17 cellular contexts compared by ENCODE assay signal in genomic region chr3:57570878-57571277, GRCh38. TPM values are rescaled to one million over a fixed set of nuclear protein-coding genes. Genes with fewer than 3 reads are reported as not detected.
"Had no signal": no experiment of that assay in that cellular context is flagged by ENCODE, and none has a peak within 500 bp of the region (broad histone marks: within the 10 kb centered on the region; RNA-seq: fewer than 3 reads in every experiment).

No MANE protein-coding gene starts in this region.

- ATAC-seq: gastroesophageal sphincter; mucosa of descending colon; sciatic nerve; stimulated activated naive B cell treated with anti-CD40 and anti-IgM and Interleukin-4, amounts not matched to agents 10 μg/mL and 1 μg/mL and 100 μg/mL, for 72 hours had no signal

- H3K9me3 ChIP-seq: esophagus squamous epithelium, gastroesophageal sphincter, mucosa of descending colon, prostate gland had no signal

- H3K27me3 ChIP-seq: esophagus squamous epithelium, gastroesophageal sphincter had no signal

- H3K4me3 Mint-ChIP-seq: dendritic cell treated with granulocyte-macrophage colony-stimulating factor and Interleukin-4, amounts not matched to agents 40 ng/mL and 50 ng/mL, for 4 days; nephron; stimulated activated naive B cell treated with anti-CD40 and anti-IgM and Interleukin-4, amounts not matched to agents 10 μg/mL and 1 μg/mL and 100 μg/mL, for 72 hours had no signal

- H3K4me1 Mint-ChIP-seq: nephron had no signal

- H2AFZ ChIP-seq: parathyroid adenoma had no signal

- H3K4me3 ChIP-seq: esophagus squamous epithelium, gastroesophageal sphincter, mucosa of descending colon, prostate gland had no signal

- H3K9ac ChIP-seq: parathyroid adenoma had no signal

- H3K9me3 Mint-ChIP-seq: dendritic cell treated with granulocyte-macrophage colony-stimulating factor and Interleukin-4, amounts not matched to agents 40 ng/mL and 50 ng/mL, for 4 days; nephron; stimulated activated naive B cell treated with anti-CD40 and anti-IgM and Interleukin-4, amounts not matched to agents 10 μg/mL and 1 μg/mL and 100 μg/mL, for 72 hours had no signal

- H3K27me3 Mint-ChIP-seq: dendritic cell treated with granulocyte-macrophage colony-stimulating factor and Interleukin-4, amounts not matched to agents 40 ng/mL and 50 ng/mL, for 4 days; stimulated activated naive B cell treated with anti-CD40 and anti-IgM and Interleukin-4, amounts not matched to agents 10 μg/mL and 1 μg/mL and 100 μg/mL, for 72 hours had no signal

- DNase-seq: esophagus squamous epithelium; foreskin fibroblast; glutamatergic neuron; islet precursor cell; mucosa of descending colon; retina; stimulated activated CD4-positive, alpha-beta T cell treated with anti-CD3 and anti-CD28 coated beads, Interleukin-2, amount 100 ng/mL, for 24 hours; stimulated activated CD4-positive, alpha-beta T cell treated with anti-CD3 and anti-CD28 coated beads, Interleukin-4, amount 100 ng/mL, for 4 hours; stimulated activated naive B cell treated with anti-CD40 and anti-IgM and Interleukin-4, amounts not matched to agents 10 μg/mL and 1 μg/mL and 100 μg/mL, for 72 hours; trophoblast cell had no signal

- H3K27ac ChIP-seq: esophagus squamous epithelium, gastroesophageal sphincter, parathyroid adenoma, prostate gland had no signal

- H3K4me1 ChIP-seq: esophagus squamous epithelium, parathyroid adenoma, prostate gland had no signal

- H3K27ac Mint-ChIP-seq: dendritic cell treated with granulocyte-macrophage colony-stimulating factor and Interleukin-4, amounts not matched to agents 40 ng/mL and 50 ng/mL, for 4 days; nephron; stimulated activated naive B cell treated with anti-CD40 and anti-IgM and Interleukin-4, amounts not matched to agents 10 μg/mL and 1 μg/mL and 100 μg/mL, for 72 hours had no signal

RNA-seq across cellular contexts. Expression of gene DNAH12, which starts 26.7 kb away (rescaled TPM):
- total RNA-seq: epithelial cell of proximal tubule had no signal
